In genomic region chr17:40060887-40061480, GRCh38 we compare ENCODE assay signal across 19 cellular contexts. TPM values are rescaled to one million over a fixed set of nuclear protein-coding genes. Genes with fewer than 3 reads are reported as not detected.
DNase-seq lines count a peak whose midpoint lies in the region; ATAC-seq and TF ChIP-seq lines count a peak whose summit lies in the region.
"Had no signal": no experiment of that assay in that cellular context is flagged by ENCODE, and none has a peak within 500 bp of the region (broad histone marks: within the 10 kb centered on the region; RNA-seq: fewer than 3 reads in every experiment).

No MANE protein-coding gene starts in this region.

- DNase-seq in right cardiac atrium, result peak in 2 of 3 donors; percentile 27 to 54
- no peak for DNase-seq in cardiac septum (ENCODE audit: low spot score)
- peak; percentile 36 to 50 for DNase-seq in SJCRH30
- DNase-seq in islet precursor cell, result peak; percentile 52
- DNase-seq in activated CD8-positive, alpha-beta T cell treated with anti-CD3 and anti-CD28 coated beads, Interleukin-2, amount 10 ng/mL, durations not matched to agents 7 days and 5 days, result no peak
- no peak for DNase-seq in ascending aorta (ENCODE audit: low spot score in 2 of 2)
- DNase-seq: activated naive CD4-positive, alpha-beta T cell treated with anti-CD3 and anti-CD28 coated beads, Interleukin-2, amount 50 U/mL, for 16 hours; central memory CD4-positive, alpha-beta T cell; DMS79 treated with DMSO at 0.1 percent for 48 hours; foreskin melanocyte; MV-4-11; PC-9 had no signal

- peaks cover 36% of the 10 kb centered on the region for H3K27me3 Mint-ChIP-seq in activated CD8-positive, alpha-beta T cell treated with anti-CD3 and anti-CD28 coated beads, Interleukin-2, amount 10 ng/mL, durations not matched to agents 7 days and 5 days (ENCODE audit: low read depth)
- H3K27me3 Mint-ChIP-seq: stimulated activated naive CD8-positive, alpha-beta T cell treated with anti-CD3 and anti-CD28 coated beads, Interleukin-15, Interleukin-2, amounts not matched to agents 100 ng/mL and 50 ng/mL, for 24 hours had no signal

- intact Hi-C loops in right cardiac atrium (cut with DNase I) (loop anchor here in 1 of 4 donors (5.0 kb wide), 1 partner anchor 36 kb away; no protein-coding TSS in a partner anchor), cardiac septum (cut with DNase I) (no loop called here), ascending aorta (cut with DNase I) (no loop called here)

- H3K4me3 Mint-ChIP-seq in activated CD8-positive, alpha-beta T cell treated with anti-CD3 and anti-CD28 coated beads, Interleukin-2, amount 10 ng/mL, durations not matched to agents 7 days and 5 days, result no peak overlapping the region

- H3K9me3 Mint-ChIP-seq in activated CD8-positive, alpha-beta T cell treated with anti-CD3 and anti-CD28 coated beads, Interleukin-2, amount 10 ng/mL, durations not matched to agents 7 days and 5 days (ENCODE audit: insufficient read depth), result no peaks in the 10 kb centered on the region
- H3K9me3 Mint-ChIP-seq: memory B cell; stimulated activated naive CD8-positive, alpha-beta T cell treated with anti-CD3 and anti-CD28 coated beads, Interleukin-15, Interleukin-2, amounts not matched to agents 100 ng/mL and 50 ng/mL, for 24 hours had no signal

- H3K4me1 Mint-ChIP-seq in activated CD8-positive, alpha-beta T cell treated with anti-CD3 and anti-CD28 coated beads, Interleukin-2, amount 10 ng/mL, durations not matched to agents 7 days and 5 days (ENCODE audit: low read depth), result peaks cover 31% of the 10 kb centered on the region

- no peak overlapping the region for H3K27ac Mint-ChIP-seq in activated CD8-positive, alpha-beta T cell treated with anti-CD3 and anti-CD28 coated beads, Interleukin-2, amount 10 ng/mL, durations not matched to agents 7 days and 5 days

- no peaks in the 10 kb centered on the region for H3K36me3 Mint-ChIP-seq in activated CD8-positive, alpha-beta T cell treated with anti-CD3 and anti-CD28 coated beads, Interleukin-2, amount 10 ng/mL, durations not matched to agents 7 days and 5 days (ENCODE audit: low read depth)
- H3K36me3 Mint-ChIP-seq: memory B cell had no signal

- POLR2A ChIA-PET in activated CD8-positive, alpha-beta T cell treated with anti-CD3 and anti-CD28 coated beads, Interleukin-2, amount 10 ng/mL, durations not matched to agents 7 days and 5 days (lab: Charles Lee), result no interaction called here

- WGBS in right cardiac atrium, result 78% methylated on average over 9 of the region's 9 CpGs

- H3K9me3 ChIP-seq in right cardiac atrium (ENCODE audit: control insufficient read depth, low read length) (no peaks in the 10 kb centered on the region), SJCRH30 (replicated peaks) (no peaks in the 10 kb centered on the region), ascending aorta (no peaks in the 10 kb centered on the region)

- TF ChIP-seq CTCF in ascending aorta (IDR thresholded peaks at IDR 0.05), result no peak

- H3K4me3 ChIP-seq in right cardiac atrium (ENCODE audit: low read length) (no peak overlapping the region), SJCRH30 (no peak overlapping the region), ascending aorta (no peak overlapping the region)
- H3K4me3 ChIP-seq: PC-9 had no signal

- ATAC-seq in right cardiac atrium, result no peak
- ATAC-seq in activated CD8-positive, alpha-beta T cell treated with anti-CD3 and anti-CD28 coated beads, Interleukin-2, amount 10 ng/mL, durations not matched to agents 7 days and 5 days, result no peak
- ATAC-seq in GM19397 (IDR thresholded peaks at IDR 0.05; ENCODE audit: unreplicated experiment), result no peak

- H3K27me3 ChIP-seq in right cardiac atrium (ENCODE audit: control insufficient read depth, insufficient read depth) (no peaks in the 10 kb centered on the region), SJCRH30 (peaks cover 6% of the 10 kb centered on the region; the same call in 1 of the 2 replicates), ascending aorta (no peaks in the 10 kb centered on the region)

- CTCF ChIA-PET in activated CD8-positive, alpha-beta T cell treated with anti-CD3 and anti-CD28 coated beads, Interleukin-2, amount 10 ng/mL, durations not matched to agents 7 days and 5 days (lab: Charles Lee), result interaction anchor here (1.4 to 6.5 kb wide), 2 partner anchors 14 to 25 kb away, joined by 7 to 61 read pairs; no protein-coding TSS in a partner anchor

- H3K36me3 ChIP-seq in SJCRH30 (no peaks in the 10 kb centered on the region), ascending aorta (no peaks in the 10 kb centered on the region)

- H3K4me1 ChIP-seq in right cardiac atrium (ENCODE audit: control insufficient read depth, insufficient read depth, low read length) (peaks cover 9% of the 10 kb centered on the region), SJCRH30 (peaks cover 35% of the 10 kb centered on the region), ascending aorta (peaks cover 10 to 29% of the 10 kb centered on the region in 2 donors)

- no peak overlapping the region for H3K27ac ChIP-seq in right cardiac atrium (ENCODE audit: low read length)
- no peak overlapping the region for H3K27ac ChIP-seq in SJCRH30
- H3K27ac ChIP-seq in temporal lobe (ENCODE audit: low read depth, low read length), result peak overlapping the region; percentile 64
- peak overlapping the region in 1 of 2 donors; percentile 0 for H3K27ac ChIP-seq in ascending aorta
- H3K27ac ChIP-seq: PC-9 had no signal

RNA-seq across cellular contexts. Expression of gene THRA, which starts 1.8 kb away (rescaled TPM):
- total RNA-seq in right cardiac atrium, result 10 to 100 TPM; 80.6 to 99.5 (median 95.9) TPM
- polyA plus RNA-seq in right cardiac atrium, result 73.3 TPM
- 66.8 TPM for total RNA-seq in cardiac septum
- 13.3 and 14.4 TPM in 2 replicates for total RNA-seq in SJCRH30 (2014; rRNA removed; shearing (Covaris generic))
- total RNA-seq in temporal lobe, result 109 TPM
- 1 to 10 TPM; 8.7 to 9.7 TPM for total RNA-seq in activated CD8-positive, alpha-beta T cell treated with anti-CD3 and anti-CD28 coated beads, Interleukin-2, amount 10 ng/mL, durations not matched to agents 7 days and 5 days
- total RNA-seq in ascending aorta, result 35.4 TPM

RNA-seq across cellular contexts. Expression of gene MED24, which starts 6.8 kb away (rescaled TPM):
- total RNA-seq in right cardiac atrium (10 to 100 TPM; 54.3 to 60.5 (median 54.7) TPM), cardiac septum (56.4 TPM), temporal lobe (76.7 TPM), ascending aorta (176 TPM)
- polyA plus RNA-seq in right cardiac atrium, result 45.1 TPM
- 41.8 and 55.0 TPM in 2 replicates for total RNA-seq in SJCRH30 (2014; rRNA removed; shearing (Covaris generic))
- total RNA-seq in activated CD8-positive, alpha-beta T cell treated with anti-CD3 and anti-CD28 coated beads, Interleukin-2, amount 10 ng/mL, durations not matched to agents 7 days and 5 days, result 10 to 100 TPM; 93.4 to 96.7 TPM

RNA-seq across cellular contexts. Expression of gene NR1D1, which starts 39.4 kb away (rescaled TPM):
- total RNA-seq in right cardiac atrium, result 10 to 100 TPM; 10.2 to 25.1 (median 18.8) TPM
- 12.3 TPM for polyA plus RNA-seq in right cardiac atrium
- 25.8 TPM for total RNA-seq in cardiac septum
- total RNA-seq in SJCRH30 (2014; rRNA removed; shearing (Covaris generic)), result 1.0 and 1.4 TPM in 2 replicates
- 0.25 TPM for total RNA-seq in temporal lobe
- 1 to 10 TPM; 4.1 to 4.9 TPM for total RNA-seq in activated CD8-positive, alpha-beta T cell treated with anti-CD3 and anti-CD28 coated beads, Interleukin-2, amount 10 ng/mL, durations not matched to agents 7 days and 5 days
- 0.43 TPM for total RNA-seq in ascending aorta

RNA-seq across cellular contexts. Expression of gene CSF3, which starts 45.7 kb away (rescaled TPM):
- total RNA-seq in right cardiac atrium (under 1 TPM in 2 of 4 donors, not detected in 2; 0.40 to 0.58 TPM), cardiac septum (not detected), temporal lobe (not detected), ascending aorta (0.43 TPM)
- polyA plus RNA-seq in right cardiac atrium, result 0.97 TPM
- total RNA-seq in SJCRH30 (2014; rRNA removed; shearing (Covaris generic)), result 0.55 and 1.4 TPM in 2 replicates
- not detected for total RNA-seq in activated CD8-positive, alpha-beta T cell treated with anti-CD3 and anti-CD28 coated beads, Interleukin-2, amount 10 ng/mL, durations not matched to agents 7 days and 5 days
- total RNA-seq: NCI-H460, osteocyte, PC-9 had no signal
- polyA plus RNA-seq: BJ had no signal

Comparison
In these comparisons a context has a peak if more than half of its experiments do, and no peak if none do; other contexts are left out.
1. DNase-seq: peak in right cardiac atrium (2 of 3), SJCRH30 (2 of 2) and islet precursor cell (single experiment); none in cardiac septum (single experiment), activated CD8-positive, alpha-beta T cell treated with anti-CD3 and anti-CD28 coated beads, Interleukin-2, amount 10 ng/mL, durations not matched to agents 7 days and 5 days (single experiment) and ascending aorta (0 of 2).